33 cellular contexts compared by ENCODE assay signal in the genomic region with DNA sequence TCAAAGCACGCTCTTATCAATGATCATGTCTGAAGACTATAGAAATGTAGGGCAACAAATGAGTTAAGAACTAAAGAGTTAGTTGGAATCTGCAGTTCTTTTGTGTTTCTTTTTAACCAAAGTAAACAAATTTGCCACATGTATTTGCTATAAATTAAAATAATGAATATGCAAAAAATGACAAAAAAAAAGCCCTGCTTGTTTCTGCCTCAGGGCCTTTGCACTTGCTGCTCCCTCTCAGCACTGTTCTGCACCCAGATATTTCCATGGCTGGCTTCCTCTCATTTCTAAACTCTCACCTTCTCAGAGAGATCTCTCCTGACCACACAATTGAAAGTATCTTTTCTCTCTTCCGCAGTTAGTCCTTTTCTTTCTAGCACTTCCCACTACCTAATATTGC.
"Had no signal": no experiment of that assay in that cellular context is flagged by ENCODE, and none has a peak within 500 bp of the region (broad histone marks: within the 10 kb centered on the region; RNA-seq: fewer than 3 reads in every experiment).

No MANE protein-coding gene starts in this region.

- FAIRE-seq: astrocyte, bronchial epithelial cell had no signal

- H3K9me3 ChIP-seq: adrenal gland, ascending aorta, body of pancreas, breast epithelium had no signal

- ATAC-seq: activated naive CD4-positive, alpha-beta T cell treated with anti-CD3 and anti-CD28 coated beads, Interleukin-2, amount 50 U/mL, for 72 hours; activated naive CD8-positive, alpha-beta T cell treated with anti-CD3 and anti-CD28 coated beads, Interleukin-2, amount 50 U/mL, for 24 hours; activated T-cell treated with anti-CD3 and anti-CD28 coated beads, Interleukin-2, amount 50 U/mL, for 4 hours; activated T-cell treated with anti-CD3 and anti-CD28 coated beads, Interleukin-2, amount 50 U/mL, for 72 hours; activated T-helper 17 cell treated with anti-CD3 and anti-CD28 coated beads, Interleukin-2, amount 50 U/mL, for 72 hours; body of pancreas had no signal

- H3K4me1 ChIP-seq: adrenal gland, ascending aorta, body of pancreas, breast epithelium had no signal

- H3K4me3 ChIP-seq: adrenal gland, ascending aorta, body of pancreas, breast epithelium, cardiac muscle cell had no signal

- DNase-seq: activated effector memory CD4-positive, alpha-beta T cell treated with anti-CD3 and anti-CD28 coated beads, Interleukin-2, amount 50 U/mL, for 16 hours; activated effector memory CD4-positive, alpha-beta T cell treated with Interleukin-2 at 50 U/mL for 16 hours; activated gamma-delta T cell; activated gamma-delta T cell treated with Interleukin-2 at 50 U/mL for 16 hours; activated naive CD4-positive, alpha-beta T cell; activated naive CD4-positive, alpha-beta T cell treated with anti-CD3 and anti-CD28 coated beads for 36 hours; activated naive CD4-positive, alpha-beta T cell treated with anti-CD3 and anti-CD28 coated beads, Interleukin-2, amount 10 ng/mL, durations not matched to agents 7 days and 5 days; activated naive CD4-positive, alpha-beta T cell treated with anti-CD3 and anti-CD28 coated beads, Interleukin-2, amount 50 U/mL, for 16 hours; activated naive CD4-positive, alpha-beta T cell treated with Interleukin-2 at 50 U/mL for 16 hours; activated naive CD8-positive, alpha-beta T cell treated with anti-CD3 and anti-CD28 coated beads for 36 hours; activated naive CD8-positive, alpha-beta T cell treated with anti-CD3 and anti-CD28 coated beads, Interleukin-2, amount 10 ng/mL, durations not matched to agents 7 days and 5 days; activated naive CD8-positive, alpha-beta T cell treated with anti-CD3 and anti-CD28 coated beads, Interleukin-2, amount 50 U/mL, for 24 hours; activated T-cell treated with anti-CD3 and anti-CD28 coated beads, Interleukin-2, amount 50 U/mL, for 24 hours; activated T-cell treated with anti-CD3 and anti-CD28 coated beads, Interleukin-2, amount 50 U/mL, for 4 hours; activated T-cell treated with anti-CD3 and anti-CD28 coated beads, Interleukin-2, amount 50 U/mL, for 48 hours; activated T-cell treated with anti-CD3 and anti-CD28 coated beads, Interleukin-2, amount 50 U/mL, for 72 hours; adrenal gland; amniotic stem cell; amygdala; anterior cingulate cortex; aorta; body of pancreas; brain microvascular endothelial cell; caudate nucleus; central memory CD4-positive, alpha-beta T cell; cerebellar nuclear complex had no signal

- H3K27me3 ChIP-seq: adrenal gland, ascending aorta, body of pancreas, brain microvascular endothelial cell, cardiac muscle cell had no signal

- H3K36me3 ChIP-seq: adrenal gland, ascending aorta, brain microvascular endothelial cell, breast epithelium, cardiac muscle cell had no signal

- H3K27ac ChIP-seq: adrenal gland, ascending aorta, body of pancreas, brain microvascular endothelial cell, breast epithelium, cardiac muscle cell had no signal
